ENCODE assay signal across 14 cellular contexts in the genomic region with DNA sequence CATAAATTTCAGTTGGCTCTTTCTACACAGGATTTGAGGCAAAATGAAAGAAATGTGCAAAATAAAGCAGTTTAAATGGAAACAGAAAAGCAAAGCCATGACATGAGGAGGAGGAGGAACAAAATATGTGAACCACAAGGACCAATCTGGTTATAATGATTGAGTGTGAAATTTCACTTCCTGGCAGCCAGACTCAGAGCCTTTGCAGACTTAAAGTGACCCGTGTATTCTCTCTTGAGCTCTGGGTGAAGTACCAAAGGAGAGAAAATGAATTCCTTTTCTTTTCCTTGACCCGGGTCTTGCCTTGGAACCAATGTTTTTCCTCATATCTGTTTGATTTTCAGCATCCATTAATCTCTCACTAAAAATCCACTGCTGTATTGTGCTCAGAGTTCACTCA.
DNase-seq lines count a peak whose midpoint lies in the region; ATAC-seq and TF ChIP-seq lines count a peak whose summit lies in the region.
"Had no signal": no experiment of that assay in that cellular context is flagged by ENCODE, and none has a peak within 500 bp of the region (broad histone marks: within the 10 kb centered on the region; RNA-seq: fewer than 3 reads in every experiment).

No MANE protein-coding gene starts in this region.

- CTCF ChIA-PET in activated CD8-positive, alpha-beta memory T cell treated with anti-CD3 and anti-CD28 coated beads, Interleukin-2, amount 10 ng/mL, durations not matched to agents 7 days and 5 days (lab: Charles Lee), result no interaction called here

- no peak for DNase-seq in activated CD8-positive, alpha-beta memory T cell treated with anti-CD3 and anti-CD28 coated beads, Interleukin-2, amount 10 ng/mL, durations not matched to agents 7 days and 5 days
- no peak for DNase-seq in activated CD8-positive, alpha-beta memory T cell treated with anti-CD3 and anti-CD28 coated beads, Interleukin-2, amount 50 U/mL, for 48 hours
- DNase-seq in naive B cell (no peak), upper lobe of right lung (no peak), HT-29 (ENCODE audit: low spot score) (no peak), erythroblast (lab: John Stamatoyannopoulos, UW) (no peak)
- DNase-seq: endodermal cell, PC-3 had no signal

- no peaks in the 10 kb centered on the region for H3K9me3 ChIP-seq in upper lobe of right lung
- H3K9me3 ChIP-seq: gastroesophageal sphincter, prostate gland had no signal

- H3K9me3 Mint-ChIP-seq in activated CD8-positive, alpha-beta memory T cell treated with anti-CD3 and anti-CD28 coated beads, Interleukin-2, amount 10 ng/mL, durations not matched to agents 7 days and 5 days (ENCODE audit: low read depth), result no peaks in the 10 kb centered on the region
- H3K9me3 Mint-ChIP-seq in naive B cell, result no peaks in the 10 kb centered on the region
- H3K9me3 Mint-ChIP-seq: endodermal cell, IgD-negative memory B cell had no signal

- intact Hi-C loops in upper lobe of right lung (cut with DNase I), result no loop called here

- H3K27me3 Mint-ChIP-seq in activated CD8-positive, alpha-beta memory T cell treated with anti-CD3 and anti-CD28 coated beads, Interleukin-2, amount 10 ng/mL, durations not matched to agents 7 days and 5 days, result peaks cover 16% of the 10 kb centered on the region
- no peaks in the 10 kb centered on the region for H3K27me3 Mint-ChIP-seq in naive B cell

- ATAC-seq in activated CD8-positive, alpha-beta memory T cell treated with anti-CD3 and anti-CD28 coated beads, Interleukin-2, amount 10 ng/mL, durations not matched to agents 7 days and 5 days, result peak; percentile 33
- ATAC-seq in naive B cell (ENCODE audit: low read depth in 2 of 2), result peak; percentile 35 to 78
- ATAC-seq in upper lobe of right lung, result no peak
- no peak for ATAC-seq in GM18861 (IDR thresholded peaks at IDR 0.05; ENCODE audit: unreplicated experiment)
- ATAC-seq: gastroesophageal sphincter, PC-3 had no signal

- H3K27ac ChIP-seq in adipose tissue (ENCODE audit: low read depth, low read length) (peak overlapping the region; percentile 44), upper lobe of right lung (peak overlapping the region; percentile 42)
- H3K27ac ChIP-seq: cardiac muscle cell, prostate gland had no signal

- no peaks in the 10 kb centered on the region for H3K36me3 Mint-ChIP-seq in activated CD8-positive, alpha-beta memory T cell treated with anti-CD3 and anti-CD28 coated beads, Interleukin-2, amount 10 ng/mL, durations not matched to agents 7 days and 5 days
- H3K36me3 Mint-ChIP-seq in naive B cell, result peaks cover 0 to 4% of the 10 kb centered on the region in 2 donors
- H3K36me3 Mint-ChIP-seq: IgD-negative memory B cell had no signal

- TF ChIP-seq POLR2A in erythroblast (IDR thresholded peaks at IDR 0.05; ENCODE audit: low read length), result no peak

- 18 to 50% (median 19%) methylated on average over 2 of the region's 2 CpGs for WGBS in adipose tissue, 3 donors

- H3K36me3 ChIP-seq in upper lobe of right lung, result no peaks in the 10 kb centered on the region
- H3K36me3 ChIP-seq: cardiac muscle cell, gastroesophageal sphincter, prostate gland had no signal

- no peak overlapping the region for H3K4me3 ChIP-seq in upper lobe of right lung
- H3K4me3 ChIP-seq: cardiac muscle cell, gastroesophageal sphincter, prostate gland had no signal

- peaks cover 12% of the 10 kb centered on the region for H3K4me1 Mint-ChIP-seq in activated CD8-positive, alpha-beta memory T cell treated with anti-CD3 and anti-CD28 coated beads, Interleukin-2, amount 10 ng/mL, durations not matched to agents 7 days and 5 days
- H3K4me1 Mint-ChIP-seq in naive B cell, result peaks cover 19 to 43% (median 21%) of the 10 kb centered on the region in 3 donors

- no peak overlapping the region for H3K4me3 Mint-ChIP-seq in activated CD8-positive, alpha-beta memory T cell treated with anti-CD3 and anti-CD28 coated beads, Interleukin-2, amount 10 ng/mL, durations not matched to agents 7 days and 5 days
- peak overlapping the region in 3 of 8 donors; percentile 20 to 68 (median 23) for H3K4me3 Mint-ChIP-seq in naive B cell
- H3K4me3 Mint-ChIP-seq: endodermal cell had no signal

- TF ChIP-seq CTCF in upper lobe of right lung (IDR thresholded peaks at IDR 0.05), result no peak

- no peaks in the 10 kb centered on the region for H3K27me3 ChIP-seq in upper lobe of right lung
- H3K27me3 ChIP-seq: cardiac muscle cell, gastroesophageal sphincter had no signal

- H3K4me1 ChIP-seq in upper lobe of right lung, result peaks cover 31% of the 10 kb centered on the region
- H3K4me1 ChIP-seq: prostate gland had no signal

- no peak overlapping the region for H3K27ac Mint-ChIP-seq in activated CD8-positive, alpha-beta memory T cell treated with anti-CD3 and anti-CD28 coated beads, Interleukin-2, amount 10 ng/mL, durations not matched to agents 7 days and 5 days
- H3K27ac Mint-ChIP-seq in naive B cell, result peak overlapping the region in 5 of 6 donors; percentile 1 to 91 (median 69)
- H3K27ac Mint-ChIP-seq: endodermal cell, IgD-negative memory B cell had no signal

Comparison
In these comparisons a context has a peak if more than half of its experiments do, and no peak if none do; other contexts are left out.
1. ATAC-seq: peak in activated CD8-positive, alpha-beta memory T cell treated with anti-CD3 and anti-CD28 coated beads, Interleukin-2, amount 10 ng/mL, durations not matched to agents 7 days and 5 days (single experiment) and naive B cell (2 of 2); none in upper lobe of right lung (single experiment) and GM18861 (single experiment).